2 cellular contexts compared by ENCODE assay signal in the genomic region with DNA sequence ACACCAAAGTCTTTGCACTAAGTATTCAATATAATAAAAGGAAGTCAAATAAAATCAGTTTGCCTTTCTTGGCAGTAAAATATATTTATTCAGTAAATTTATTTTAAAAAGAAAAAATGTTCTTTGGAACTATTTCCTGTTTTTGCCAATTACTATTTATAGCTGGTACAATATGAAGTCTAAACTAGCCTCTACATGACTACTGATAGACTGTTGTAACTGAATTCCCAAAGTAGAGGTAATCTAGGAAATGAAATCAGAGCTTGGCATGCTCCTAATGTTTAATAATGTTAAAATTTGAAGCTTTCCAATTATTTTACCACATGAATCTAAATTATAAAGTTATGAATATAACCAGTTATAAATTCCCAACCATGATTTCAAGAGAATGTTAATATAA.
TF ChIP-seq lines count a peak whose summit lies in the region.

No MANE protein-coding gene starts in this region.

TF ChIP-seq in SK-N-SH, 30 proteins besides CTCF, POLR2A, EP300 and RAD21 (continued from another document):
- TF ChIP-seq, protein P1, sequence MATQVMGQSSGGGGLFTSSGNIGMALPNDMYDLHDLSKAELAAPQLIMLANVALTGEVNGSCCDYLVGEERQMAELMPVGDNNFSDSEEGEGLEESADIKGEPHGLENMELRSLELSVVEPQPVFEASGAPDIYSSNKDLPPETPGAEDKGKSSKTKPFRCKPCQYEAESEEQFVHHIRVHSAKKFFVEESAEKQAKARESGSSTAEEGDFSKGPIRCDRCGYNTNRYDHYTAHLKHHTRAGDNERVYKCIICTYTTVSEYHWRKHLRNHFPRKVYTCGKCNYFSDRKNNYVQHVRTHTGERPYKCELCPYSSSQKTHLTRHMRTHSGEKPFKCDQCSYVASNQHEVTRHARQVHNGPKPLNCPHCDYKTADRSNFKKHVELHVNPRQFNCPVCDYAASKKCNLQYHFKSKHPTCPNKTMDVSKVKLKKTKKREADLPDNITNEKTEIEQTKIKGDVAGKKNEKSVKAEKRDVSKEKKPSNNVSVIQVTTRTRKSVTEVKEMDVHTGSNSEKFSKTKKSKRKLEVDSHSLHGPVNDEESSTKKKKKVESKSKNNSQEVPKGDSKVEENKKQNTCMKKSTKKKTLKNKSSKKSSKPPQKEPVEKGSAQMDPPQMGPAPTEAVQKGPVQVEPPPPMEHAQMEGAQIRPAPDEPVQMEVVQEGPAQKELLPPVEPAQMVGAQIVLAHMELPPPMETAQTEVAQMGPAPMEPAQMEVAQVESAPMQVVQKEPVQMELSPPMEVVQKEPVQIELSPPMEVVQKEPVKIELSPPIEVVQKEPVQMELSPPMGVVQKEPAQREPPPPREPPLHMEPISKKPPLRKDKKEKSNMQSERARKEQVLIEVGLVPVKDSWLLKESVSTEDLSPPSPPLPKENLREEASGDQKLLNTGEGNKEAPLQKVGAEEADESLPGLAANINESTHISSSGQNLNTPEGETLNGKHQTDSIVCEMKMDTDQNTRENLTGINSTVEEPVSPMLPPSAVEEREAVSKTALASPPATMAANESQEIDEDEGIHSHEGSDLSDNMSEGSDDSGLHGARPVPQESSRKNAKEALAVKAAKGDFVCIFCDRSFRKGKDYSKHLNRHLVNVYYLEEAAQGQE (IDR thresholded peaks at IDR 0.05; ENCODE audit: low read depth, low read length) = no peak
- TF ChIP-seq EZH2phosphoT487 (IDR thresholded peaks at IDR 0.05; ENCODE audit: borderline replicate concordance, low read depth) = no peak
- TF ChIP-seq NRF1 (IDR thresholded peaks at IDR 0.05; ENCODE audit: low read depth, low read length) = no peak
- TF ChIP-seq, protein P2, sequence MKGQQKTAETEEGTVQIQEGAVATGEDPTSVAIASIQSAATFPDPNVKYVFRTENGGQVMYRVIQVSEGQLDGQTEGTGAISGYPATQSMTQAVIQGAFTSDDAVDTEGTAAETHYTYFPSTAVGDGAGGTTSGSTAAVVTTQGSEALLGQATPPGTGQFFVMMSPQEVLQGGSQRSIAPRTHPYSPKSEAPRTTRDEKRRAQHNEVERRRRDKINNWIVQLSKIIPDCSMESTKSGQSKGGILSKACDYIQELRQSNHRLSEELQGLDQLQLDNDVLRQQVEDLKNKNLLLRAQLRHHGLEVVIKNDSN (IDR thresholded peaks at IDR 0.05; ENCODE audit: borderline replicate concordance, low read depth) = no peak
- TF ChIP-seq SIN3A (IDR thresholded peaks at IDR 0.05; ENCODE audit: borderline replicate concordance, low read depth, low read length) = no peak
- TF ChIP-seq RCOR1 (IDR thresholded peaks at IDR 0.05; ENCODE audit: low read length) = no peak
- no peak for TF ChIP-seq RXRA (IDR thresholded peaks at IDR 0.05; ENCODE audit: borderline replicate concordance, low read depth)
- TF ChIP-seq CHD2 (IDR thresholded peaks at IDR 0.05; ENCODE audit: low read length, partially characterized antibody) = no peak
TF ChIP-seq in SK-N-SH: peak in this region for 0.

TF ChIP-seq in SK-N-SH treated with all-trans-retinoic acid at 6 μM for 48 hours, 23 proteins besides CTCF, POLR2A, EP300 and RAD21 (continued from another document):
- TF ChIP-seq TSHZ2 (CRISPR knock-in tag; IDR thresholded peaks at IDR 0.05) = no peak
- TF ChIP-seq ZNF565 (CRISPR knock-in tag; conservative IDR thresholded peaks at IDR 0.05; ENCODE audit: low read depth) = no peak
- no peak for TF ChIP-seq ISL1 (CRISPR knock-in tag; IDR thresholded peaks at IDR 0.05)
- TF ChIP-seq ARNTL (CRISPR knock-in tag; IDR thresholded peaks at IDR 0.05; ENCODE audit: borderline replicate concordance, low read depth) = no peak
- no peak for TF ChIP-seq OSR1 (CRISPR knock-in tag; IDR thresholded peaks at IDR 0.05)
- no peak for TF ChIP-seq CSDC2 (CRISPR knock-in tag; IDR thresholded peaks at IDR 0.05)
- TF ChIP-seq RARB (CRISPR knock-in tag; IDR thresholded peaks at IDR 0.05) = no peak
